22 cellular contexts compared by ENCODE assay signal in the genomic region with DNA sequence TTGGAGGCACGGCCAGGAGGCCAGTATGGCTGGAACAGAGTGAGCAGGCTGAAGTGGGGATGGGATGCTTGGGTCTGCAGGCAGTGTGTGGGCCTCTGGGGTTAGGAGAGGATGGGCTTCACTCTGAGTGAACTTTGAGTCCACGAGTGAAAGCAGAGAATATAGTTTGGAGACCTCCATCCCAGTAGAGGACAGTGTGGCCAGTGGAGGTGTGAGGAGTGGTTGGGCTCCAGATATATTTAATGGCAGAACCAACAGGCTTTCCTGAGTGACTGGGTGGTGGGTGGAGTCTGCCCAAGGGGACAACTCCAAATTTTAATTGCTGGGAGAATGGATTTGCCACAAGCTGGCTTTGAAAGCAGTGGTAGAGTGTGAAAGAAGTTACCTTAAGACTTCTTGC. TPM values are rescaled to one million over a fixed set of nuclear protein-coding genes. Genes with fewer than 3 reads are reported as not detected.
DNase-seq lines count a peak whose midpoint lies in the region; ATAC-seq, FAIRE-seq and TF ChIP-seq lines count a peak whose summit lies in the region.
"Had no signal": no experiment of that assay in that cellular context is flagged by ENCODE, and none has a peak within 500 bp of the region (broad histone marks: within the 10 kb centered on the region; RNA-seq: fewer than 3 reads in every experiment).

No MANE protein-coding gene starts in this region.

- CTCF ChIA-PET in T-cell (lab: Charles Lee): no interaction called here

- peaks cover 77% of the 10 kb centered on the region for H3K4me1 Mint-ChIP-seq in activated naive CD8-positive, alpha-beta T cell (ENCODE audit: low read depth)
- H3K4me1 Mint-ChIP-seq in activated naive CD8-positive, alpha-beta T cell treated with anti-CD3 and anti-CD28 coated beads, Interleukin-2, amount 50 U/mL, for 24 hours: peaks cover 62% of the 10 kb centered on the region
- peaks cover 73 to 88% (median 83%) of the 10 kb centered on the region in 3 donors for H3K4me1 Mint-ChIP-seq in T-cell
- H3K4me1 Mint-ChIP-seq in effector memory CD8-positive, alpha-beta T cell (ENCODE audit: low read depth in 2 of 2): peaks cover 63 to 79% of the 10 kb centered on the region in 2 donors
- peaks cover 71% of the 10 kb centered on the region for H3K4me1 Mint-ChIP-seq in stimulated activated effector memory CD8-positive, alpha-beta T cell treated with anti-CD3 and anti-CD28 coated beads, Interleukin-12 subunit alpha, Interleukin-12 subunit beta, amount 100 ng/mL, for 72 hours

- no peaks in the 10 kb centered on the region for H3K9me3 Mint-ChIP-seq in activated naive CD8-positive, alpha-beta T cell (ENCODE audit: low read depth)
- no peaks in the 10 kb centered on the region for H3K9me3 Mint-ChIP-seq in activated naive CD8-positive, alpha-beta T cell treated with anti-CD3 and anti-CD28 coated beads, Interleukin-2, amount 50 U/mL, for 24 hours
- no peaks in the 10 kb centered on the region for H3K9me3 Mint-ChIP-seq in T-cell
- no peaks in the 10 kb centered on the region for H3K9me3 Mint-ChIP-seq in effector memory CD8-positive, alpha-beta T cell
- H3K9me3 Mint-ChIP-seq in stimulated activated effector memory CD8-positive, alpha-beta T cell treated with anti-CD3 and anti-CD28 coated beads, Interleukin-12 subunit alpha, Interleukin-12 subunit beta, amount 100 ng/mL, for 72 hours: no peaks in the 10 kb centered on the region

- no peaks in the 10 kb centered on the region for H3K27me3 Mint-ChIP-seq in activated naive CD8-positive, alpha-beta T cell
- H3K27me3 Mint-ChIP-seq in activated naive CD8-positive, alpha-beta T cell treated with anti-CD3 and anti-CD28 coated beads, Interleukin-2, amount 50 U/mL, for 24 hours: no peaks in the 10 kb centered on the region
- no peaks in the 10 kb centered on the region for H3K27me3 Mint-ChIP-seq in T-cell
- no peaks in the 10 kb centered on the region for H3K27me3 Mint-ChIP-seq in effector memory CD8-positive, alpha-beta T cell

- no peak for FAIRE-seq in GM12891 (lab: Jason Lieb, UNC)
- FAIRE-seq: islet of Langerhans, pancreas had no signal

- H3K36me3 Mint-ChIP-seq in activated naive CD8-positive, alpha-beta T cell: no peaks in the 10 kb centered on the region
- H3K36me3 Mint-ChIP-seq in activated naive CD8-positive, alpha-beta T cell treated with anti-CD3 and anti-CD28 coated beads, Interleukin-2, amount 50 U/mL, for 24 hours (ENCODE audit: low read depth): peaks cover 31% of the 10 kb centered on the region
- peaks cover 22% of the 10 kb centered on the region for H3K36me3 Mint-ChIP-seq in T-cell
- H3K36me3 Mint-ChIP-seq in effector memory CD8-positive, alpha-beta T cell (ENCODE audit: insufficient read depth): peaks cover 52% of the 10 kb centered on the region
- H3K36me3 Mint-ChIP-seq in stimulated activated effector memory CD8-positive, alpha-beta T cell treated with anti-CD3 and anti-CD28 coated beads, Interleukin-12 subunit alpha, Interleukin-12 subunit beta, amount 100 ng/mL, for 72 hours: peaks cover 37% of the 10 kb centered on the region

- no peak overlapping the region for H3K4me3 Mint-ChIP-seq in activated naive CD8-positive, alpha-beta T cell
- no peak overlapping the region for H3K4me3 Mint-ChIP-seq in activated naive CD8-positive, alpha-beta T cell treated with anti-CD3 and anti-CD28 coated beads, Interleukin-2, amount 50 U/mL, for 24 hours
- H3K4me3 Mint-ChIP-seq in T-cell: peak overlapping the region in 1 of 3 donors; percentile 42
- H3K4me3 Mint-ChIP-seq in effector memory CD8-positive, alpha-beta T cell: peak overlapping the region; percentile 12 to 47
- H3K4me3 Mint-ChIP-seq in stimulated activated effector memory CD8-positive, alpha-beta T cell treated with anti-CD3 and anti-CD28 coated beads, Interleukin-12 subunit alpha, Interleukin-12 subunit beta, amount 100 ng/mL, for 72 hours: no peak overlapping the region

- peak overlapping the region; percentile 51 for H3K27ac Mint-ChIP-seq in activated naive CD8-positive, alpha-beta T cell
- H3K27ac Mint-ChIP-seq in activated naive CD8-positive, alpha-beta T cell treated with anti-CD3 and anti-CD28 coated beads, Interleukin-2, amount 50 U/mL, for 24 hours: no peak overlapping the region
- H3K27ac Mint-ChIP-seq in T-cell: peak overlapping the region; percentile 64 to 84
- H3K27ac Mint-ChIP-seq in effector memory CD8-positive, alpha-beta T cell: peak overlapping the region; percentile 90 to 91
- H3K27ac Mint-ChIP-seq in stimulated activated effector memory CD8-positive, alpha-beta T cell treated with anti-CD3 and anti-CD28 coated beads, Interleukin-12 subunit alpha, Interleukin-12 subunit beta, amount 100 ng/mL, for 72 hours: peak overlapping the region; percentile 93

- no peak for ATAC-seq in activated naive CD8-positive, alpha-beta T cell treated with anti-CD3 and anti-CD28 coated beads, Interleukin-2, amount 50 U/mL, for 24 hours
- ATAC-seq in T-cell (replicated peaks in 1 of 4): no peak
- no peak for ATAC-seq in effector memory CD8-positive, alpha-beta T cell (replicated peaks)
- ATAC-seq in stimulated activated effector memory CD8-positive, alpha-beta T cell treated with anti-CD3 and anti-CD28 coated beads, Interleukin-12 subunit alpha, Interleukin-12 subunit beta, amount 100 ng/mL, for 72 hours: no peak
- ATAC-seq in SK-N-SH treated with all-trans-retinoic acid at 6 μM for 48 hours: no peak
- no peak for ATAC-seq in HG03095 (IDR thresholded peaks at IDR 0.05; ENCODE audit: unreplicated experiment)
- ATAC-seq: HCT116, pancreas had no signal

- no peak for DNase-seq in activated naive CD8-positive, alpha-beta T cell treated with anti-CD3 and anti-CD28 coated beads, Interleukin-2, amount 50 U/mL, for 24 hours
- no peak for DNase-seq in T-cell
- no peak for DNase-seq in effector memory CD8-positive, alpha-beta T cell
- no peak for DNase-seq in stimulated activated effector memory CD8-positive, alpha-beta T cell treated with anti-CD3 and anti-CD28 coated beads, Interleukin-12 subunit alpha, Interleukin-12 subunit beta, amount 100 ng/mL, for 72 hours (ENCODE audit: low spot score in 2 of 2)
- DNase-seq in GM12891 (ENCODE audit: insufficient read length, low spot score): no peak
- DNase-seq: C1 segment of cervical spinal cord; Karpas-422; left ventricle myocardium inferior; NCI-H1436; NCI-H2081 treated with DMSO at 0.1 percent for 48 hours; NCI-H345; NCI-H748 treated with DMSO at 0.1 percent for 48 hours; pancreas; Peyer's patch; SJCRH30; stimulated activated CD4-positive, alpha-beta T cell treated with anti-CD3 and anti-CD28 coated beads, Interleukin-2, amount 100 ng/mL, for 24 hours; substantia nigra had no signal

- TF ChIP-seq POLR2A in GM12891 (IDR thresholded peaks at IDR 0.05; ENCODE audit: low read depth, low read length): no peak

- POLR2A ChIA-PET in T-cell (lab: Charles Lee): interaction anchor here in 1 of 2 donors (0.7 kb wide), 1 partner anchor 137 kb away, joined by 5 read pairs; no protein-coding TSS in a partner anchor

TF ChIP-seq in SK-N-SH treated with all-trans-retinoic acid at 6 μM for 48 hours, 23 proteins besides CTCF, POLR2A, EP300 and RAD21 (continues in another document):
- TF ChIP-seq ZNF8 (CRISPR knock-in tag; IDR thresholded peaks at IDR 0.05): no peak
- no peak for TF ChIP-seq ZNF565 (CRISPR knock-in tag; conservative IDR thresholded peaks at IDR 0.05; ENCODE audit: low read depth)
- no peak for TF ChIP-seq TOX (CRISPR knock-in tag; IDR thresholded peaks at IDR 0.05; ENCODE audit: borderline replicate concordance)
- TF ChIP-seq CSDC2 (CRISPR knock-in tag; IDR thresholded peaks at IDR 0.05): no peak

TF ChIP-seq in GM12891, 5 proteins besides CTCF, POLR2A, EP300 and RAD21:
- TF ChIP-seq SPI1 (IDR thresholded peaks at IDR 0.05; ENCODE audit: low read depth, low read length) (no peak), POU2F2 (IDR thresholded peaks at IDR 0.05; ENCODE audit: low read depth, low read length) (no peak), POLR2AphosphoS5 (IDR thresholded peaks at IDR 0.05; ENCODE audit: low read depth, low read length) (no peak), TAF1 (IDR thresholded peaks at IDR 0.05; ENCODE audit: low read depth, low read length) (no peak)
TF ChIP-seq in GM12891: peak in this region for 0.

RNA-seq across cellular contexts. Expression of a gene that starts 27.3 kb away (rescaled TPM):
- total RNA-seq in T-cell: 100 to 1,000 TPM; 114 to 144 (median 133) TPM
- 24.8 TPM for polyA plus RNA-seq in GM12891 (2012; ENCODE audit: low read depth, missing spikeins)

Comparison
In these comparisons a context has a peak if more than half of its experiments do, and no peak if none do; other contexts are left out.
1. H3K4me3 Mint-ChIP-seq: peak in effector memory CD8-positive, alpha-beta T cell (2 of 2); none in activated naive CD8-positive, alpha-beta T cell (single experiment), activated naive CD8-positive, alpha-beta T cell treated with anti-CD3 and anti-CD28 coated beads, Interleukin-2, amount 50 U/mL, for 24 hours (single experiment) and stimulated activated effector memory CD8-positive, alpha-beta T cell treated with anti-CD3 and anti-CD28 coated beads, Interleukin-12 subunit alpha, Interleukin-12 subunit beta, amount 100 ng/mL, for 72 hours (single experiment).